Comparison of ENCODE assay signal across 1 cellular context in genomic region chr6:15451738-15452137, GRCh38.
TF ChIP-seq lines count a peak whose summit lies in the region.

No MANE protein-coding gene starts in this region.

TF ChIP-seq in GM12878, 131 proteins besides CTCF, POLR2A, EP300 and RAD21 (continued from another document):
- TF ChIP-seq ZNF592 (IDR thresholded peaks at IDR 0.05) (no peak), ASH2L (IDR thresholded peaks at IDR 0.05; ENCODE audit: borderline replicate concordance, low read depth) (no peak), STAT1 (conservative IDR thresholded peaks at IDR 0.05) (no peak), EGR1 (IDR thresholded peaks at IDR 0.05; ENCODE audit: borderline replicate concordance in 1 of 2, low read depth in 2 of 2, low read length in 2 of 2) (no peak), RB1 (IDR thresholded peaks at IDR 0.05; ENCODE audit: borderline replicate concordance) (no peak)
- TF ChIP-seq, protein P1, sequence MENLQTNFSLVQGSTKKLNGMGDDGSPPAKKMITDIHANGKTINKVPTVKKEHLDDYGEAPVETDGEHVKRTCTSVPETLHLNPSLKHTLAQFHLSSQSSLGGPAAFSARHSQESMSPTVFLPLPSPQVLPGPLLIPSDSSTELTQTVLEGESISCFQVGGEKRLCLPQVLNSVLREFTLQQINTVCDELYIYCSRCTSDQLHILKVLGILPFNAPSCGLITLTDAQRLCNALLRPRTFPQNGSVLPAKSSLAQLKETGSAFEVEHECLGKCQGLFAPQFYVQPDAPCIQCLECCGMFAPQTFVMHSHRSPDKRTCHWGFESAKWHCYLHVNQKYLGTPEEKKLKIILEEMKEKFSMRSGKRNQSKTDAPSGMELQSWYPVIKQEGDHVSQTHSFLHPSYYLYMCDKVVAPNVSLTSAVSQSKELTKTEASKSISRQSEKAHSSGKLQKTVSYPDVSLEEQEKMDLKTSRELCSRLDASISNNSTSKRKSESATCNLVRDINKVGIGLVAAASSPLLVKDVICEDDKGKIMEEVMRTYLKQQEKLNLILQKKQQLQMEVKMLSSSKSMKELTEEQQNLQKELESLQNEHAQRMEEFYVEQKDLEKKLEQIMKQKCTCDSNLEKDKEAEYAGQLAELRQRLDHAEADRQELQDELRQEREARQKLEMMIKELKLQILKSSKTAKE (IDR thresholded peaks at IDR 0.05; ENCODE audit: low read depth, poor library complexity, severe bottlenecking), result no peak
